20 cellular contexts compared by ENCODE assay signal in the genomic region with DNA sequence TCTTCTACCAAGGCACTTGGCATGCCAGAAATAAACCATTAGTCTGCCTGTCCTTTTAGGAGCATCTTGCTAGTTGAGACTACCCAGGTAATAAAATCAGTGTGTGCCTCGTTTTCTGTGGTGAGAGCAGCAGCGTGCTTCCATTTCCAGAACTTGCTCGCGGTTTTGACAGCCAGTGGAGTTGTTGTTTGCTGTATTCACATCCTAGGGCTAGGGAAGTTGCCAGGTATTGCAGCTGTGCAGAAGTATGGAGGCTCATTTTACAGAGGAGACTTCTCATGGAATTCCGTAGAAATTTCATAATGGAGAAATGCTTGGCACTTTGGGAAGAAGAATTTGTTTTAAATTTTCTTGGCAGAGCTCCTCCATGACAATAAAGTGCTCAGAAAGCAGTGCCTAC.
A peak's percentile ranks its signal among the peaks of the same experiment; 100 is the strongest.
DNase-seq lines count a peak whose midpoint lies in the region; ATAC-seq, FAIRE-seq and TF ChIP-seq lines count a peak whose summit lies in the region.
"Had no signal": no experiment of that assay in that cellular context is flagged by ENCODE, and none has a peak within 500 bp of the region (broad histone marks: within the 10 kb centered on the region; RNA-seq: fewer than 3 reads in every experiment).

No MANE protein-coding gene starts in this region.

- DNase-seq in SK-N-SH (no peak), fibroblast of gingiva (ENCODE audit: low read depth) (peak; percentile 66), neural progenitor cell (ENCODE audit: low spot score) (no peak), iPS-NIHi11 (ENCODE audit: low spot score) (no peak), RCC 7860 (ENCODE audit: low spot score) (no peak)
- no peak for DNase-seq in activated CD8-positive, alpha-beta memory T cell treated with anti-CD3 and anti-CD28 coated beads, Interleukin-2, amount 50 U/mL, for 4 hours
- DNase-seq in stimulated activated effector memory CD8-positive, alpha-beta T cell treated with anti-CD3 and anti-CD28 coated beads, Interleukin-12 subunit alpha, Interleukin-12 subunit beta, amount 100 ng/mL, for 72 hours (ENCODE audit: low spot score in 2 of 2), result no peak
- DNase-seq: 8988T, ACHN, Calu3, DMS79 treated with DMSO at 0.1 percent for 48 hours, H7, Kasumi-1, NCI-H2081, NCI-H524 treated with DMSO at 0.1 percent for 48 hours, NCI-H774 had no signal

- H4K20me1 ChIP-seq in SK-N-SH (ENCODE audit: insufficient read depth) (no peaks in the 10 kb centered on the region), neural progenitor cell (ENCODE audit: low read depth) (no peaks in the 10 kb centered on the region)

- no peaks in the 10 kb centered on the region for H3K9me2 ChIP-seq in SK-N-SH

- FAIRE-seq in RCC 7860 (lab: Jason Lieb, UNC), result no peak
- FAIRE-seq: GM12892 had no signal

- H3K36me3 Mint-ChIP-seq in neural progenitor cell, result no peaks in the 10 kb centered on the region
- H3K36me3 Mint-ChIP-seq in stimulated activated effector memory CD8-positive, alpha-beta T cell treated with anti-CD3 and anti-CD28 coated beads, Interleukin-12 subunit alpha, Interleukin-12 subunit beta, amount 100 ng/mL, for 72 hours, result no peaks in the 10 kb centered on the region

- ATAC-seq in SK-N-SH treated with all-trans-retinoic acid at 6 μM for 48 hours, result peak; percentile 40; the same call in 2 of the 3 replicates
- no peak for ATAC-seq in stimulated activated effector memory CD8-positive, alpha-beta T cell treated with anti-CD3 and anti-CD28 coated beads, Interleukin-12 subunit alpha, Interleukin-12 subunit beta, amount 100 ng/mL, for 72 hours
- ATAC-seq: Right ventricle myocardium inferior had no signal

- H3F3A ChIP-seq in SK-N-SH (replicated peaks; ENCODE audit: insufficient read depth) (peaks cover 5% of the 10 kb centered on the region), neural progenitor cell (ENCODE audit: low read depth) (no peaks in the 10 kb centered on the region)

- no peak overlapping the region for H3K27ac Mint-ChIP-seq in neural progenitor cell
- H3K27ac Mint-ChIP-seq in stimulated activated effector memory CD8-positive, alpha-beta T cell treated with anti-CD3 and anti-CD28 coated beads, Interleukin-12 subunit alpha, Interleukin-12 subunit beta, amount 100 ng/mL, for 72 hours, result no peak overlapping the region

- H3K4me2 ChIP-seq in SK-N-SH (no peak overlapping the region), neural progenitor cell (no peak overlapping the region)

- no peak for TF ChIP-seq RAD21 in SK-N-SH (IDR thresholded peaks at IDR 0.05; ENCODE audit: low read length)

- peaks cover 0 to 5% of the 10 kb centered on the region in 2 experiments; a peak in 1 of 4 replicates for H3K4me1 ChIP-seq in SK-N-SH (ENCODE audit: control insufficient read depth in 1 of 2, insufficient read depth in 2 of 2, low read depth in 1 of 2, low read length in 1 of 2)
- no peaks in the 10 kb centered on the region for H3K4me1 ChIP-seq in neural progenitor cell
- H3K4me1 ChIP-seq: SJSA1 had no signal

- TF ChIP-seq EP300 in SK-N-SH (IDR thresholded peaks at IDR 0.05; ENCODE audit: borderline replicate concordance in 1 of 2, low read depth in 1 of 2, low read length in 1 of 2), result no peak

- 61% methylated on average over 5 of the region's 5 CpGs for WGBS in SK-N-SH (ENCODE audit: low lambda C conversion rate)

- POLR2A ChIA-PET in SK-N-SH (lab: Yijun Ruan, JAX), result no interaction called here

- H3K27me3 Mint-ChIP-seq in neural progenitor cell (ENCODE audit: insufficient read depth, low read depth), result peaks cover 2% of the 10 kb centered on the region

- H3K79me2 ChIP-seq in SK-N-SH (ENCODE audit: insufficient read depth) (no peaks in the 10 kb centered on the region), neural progenitor cell (ENCODE audit: low read depth) (no peaks in the 10 kb centered on the region)

- no peak overlapping the region for H3K9ac ChIP-seq in SK-N-SH
- H3K9ac ChIP-seq in neural progenitor cell, result no peak overlapping the region

- H3K4me3 ChIP-seq in SK-N-SH (ENCODE audit: low read depth in 2 of 2, low read length in 1 of 2) (no peak overlapping the region), neural progenitor cell (no peak overlapping the region)
- H3K4me3 ChIP-seq: SJSA1 had no signal

- H3K4me1 Mint-ChIP-seq in neural progenitor cell, result no peaks in the 10 kb centered on the region
- no peaks in the 10 kb centered on the region for H3K4me1 Mint-ChIP-seq in stimulated activated effector memory CD8-positive, alpha-beta T cell treated with anti-CD3 and anti-CD28 coated beads, Interleukin-12 subunit alpha, Interleukin-12 subunit beta, amount 100 ng/mL, for 72 hours

- H3K27me3 ChIP-seq in SK-N-SH (ENCODE audit: insufficient read depth), result no peaks in the 10 kb centered on the region
- H3K27me3 ChIP-seq in neural progenitor cell, result no peaks in the 10 kb centered on the region
- H3K27me3 ChIP-seq: SJSA1 had no signal

- TF ChIP-seq CTCF in SK-N-SH (IDR thresholded peaks at IDR 0.05), result no peak
- no peak for TF ChIP-seq CTCF in neural progenitor cell (IDR thresholded peaks at IDR 0.05)

- H2AFZ ChIP-seq in SK-N-SH (ENCODE audit: low read depth), result no peak overlapping the region
- H2AFZ ChIP-seq in neural progenitor cell (replicated peaks), result peak overlapping the region; percentile 4

- H3K27ac ChIP-seq in SK-N-SH (ENCODE audit: low read depth in 2 of 2, low read length in 1 of 2) (no peak overlapping the region; a peak in 1 of 4 replicates), neural progenitor cell (no peak overlapping the region)
- H3K27ac ChIP-seq: SJSA1 had no signal

- H3K36me3 ChIP-seq in SK-N-SH (replicated peaks in 1 of 2; ENCODE audit: control insufficient read depth in 1 of 2, insufficient read depth in 2 of 2, low read length in 1 of 2) (no peaks in the 10 kb centered on the region), neural progenitor cell (no peaks in the 10 kb centered on the region)
- H3K36me3 ChIP-seq: SJSA1 had no signal

- H3K9me3 ChIP-seq in SK-N-SH (no peaks in the 10 kb centered on the region), neural progenitor cell (ENCODE audit: low read depth) (no peaks in the 10 kb centered on the region)

- CTCF ChIA-PET in SK-N-SH (lab: Yijun Ruan, JAX), result no interaction called here

- no peaks in the 10 kb centered on the region for H3K9me3 Mint-ChIP-seq in neural progenitor cell
- H3K9me3 Mint-ChIP-seq in stimulated activated effector memory CD8-positive, alpha-beta T cell treated with anti-CD3 and anti-CD28 coated beads, Interleukin-12 subunit alpha, Interleukin-12 subunit beta, amount 100 ng/mL, for 72 hours, result peaks cover 15% of the 10 kb centered on the region

- H3K4me3 Mint-ChIP-seq in neural progenitor cell, result no peak overlapping the region
- no peak overlapping the region for H3K4me3 Mint-ChIP-seq in stimulated activated effector memory CD8-positive, alpha-beta T cell treated with anti-CD3 and anti-CD28 coated beads, Interleukin-12 subunit alpha, Interleukin-12 subunit beta, amount 100 ng/mL, for 72 hours

TF ChIP-seq in SK-N-SH treated with all-trans-retinoic acid at 6 μM for 48 hours, 23 proteins besides CTCF, POLR2A, EP300 and RAD21 (continues in another document):
- TF ChIP-seq, protein P1, sequence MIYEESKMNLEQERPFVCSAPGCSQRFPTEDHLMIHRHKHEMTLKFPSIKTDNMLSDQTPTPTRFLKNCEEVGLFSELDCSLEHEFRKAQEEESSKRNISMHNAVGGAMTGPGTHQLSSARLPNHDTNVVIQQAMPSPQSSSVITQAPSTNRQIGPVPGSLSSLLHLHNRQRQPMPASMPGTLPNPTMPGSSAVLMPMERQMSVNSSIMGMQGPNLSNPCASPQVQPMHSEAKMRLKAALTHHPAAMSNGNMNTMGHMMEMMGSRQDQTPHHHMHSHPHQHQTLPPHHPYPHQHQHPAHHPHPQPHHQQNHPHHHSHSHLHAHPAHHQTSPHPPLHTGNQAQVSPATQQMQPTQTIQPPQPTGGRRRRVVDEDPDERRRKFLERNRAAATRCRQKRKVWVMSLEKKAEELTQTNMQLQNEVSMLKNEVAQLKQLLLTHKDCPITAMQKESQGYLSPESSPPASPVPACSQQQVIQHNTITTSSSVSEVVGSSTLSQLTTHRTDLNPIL (CRISPR knock-in tag; IDR thresholded peaks at IDR 0.05; ENCODE audit: low read depth), result no peak
- TF ChIP-seq PPARA (CRISPR knock-in tag; IDR thresholded peaks at IDR 0.05; ENCODE audit: borderline replicate concordance), result no peak

TF ChIP-seq in SK-N-SH, 30 proteins besides CTCF, POLR2A, EP300 and RAD21:
- no peak for TF ChIP-seq FOXJ3 (CRISPR knock-in tag; IDR thresholded peaks at IDR 0.05)
- no peak for TF ChIP-seq ELF1 (IDR thresholded peaks at IDR 0.05)
- TF ChIP-seq, protein P2, sequence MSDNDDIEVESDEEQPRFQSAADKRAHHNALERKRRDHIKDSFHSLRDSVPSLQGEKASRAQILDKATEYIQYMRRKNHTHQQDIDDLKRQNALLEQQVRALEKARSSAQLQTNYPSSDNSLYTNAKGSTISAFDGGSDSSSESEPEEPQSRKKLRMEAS (IDR thresholded peaks at IDR 0.05; ENCODE audit: low read depth), result no peak
- TF ChIP-seq, protein P3, sequence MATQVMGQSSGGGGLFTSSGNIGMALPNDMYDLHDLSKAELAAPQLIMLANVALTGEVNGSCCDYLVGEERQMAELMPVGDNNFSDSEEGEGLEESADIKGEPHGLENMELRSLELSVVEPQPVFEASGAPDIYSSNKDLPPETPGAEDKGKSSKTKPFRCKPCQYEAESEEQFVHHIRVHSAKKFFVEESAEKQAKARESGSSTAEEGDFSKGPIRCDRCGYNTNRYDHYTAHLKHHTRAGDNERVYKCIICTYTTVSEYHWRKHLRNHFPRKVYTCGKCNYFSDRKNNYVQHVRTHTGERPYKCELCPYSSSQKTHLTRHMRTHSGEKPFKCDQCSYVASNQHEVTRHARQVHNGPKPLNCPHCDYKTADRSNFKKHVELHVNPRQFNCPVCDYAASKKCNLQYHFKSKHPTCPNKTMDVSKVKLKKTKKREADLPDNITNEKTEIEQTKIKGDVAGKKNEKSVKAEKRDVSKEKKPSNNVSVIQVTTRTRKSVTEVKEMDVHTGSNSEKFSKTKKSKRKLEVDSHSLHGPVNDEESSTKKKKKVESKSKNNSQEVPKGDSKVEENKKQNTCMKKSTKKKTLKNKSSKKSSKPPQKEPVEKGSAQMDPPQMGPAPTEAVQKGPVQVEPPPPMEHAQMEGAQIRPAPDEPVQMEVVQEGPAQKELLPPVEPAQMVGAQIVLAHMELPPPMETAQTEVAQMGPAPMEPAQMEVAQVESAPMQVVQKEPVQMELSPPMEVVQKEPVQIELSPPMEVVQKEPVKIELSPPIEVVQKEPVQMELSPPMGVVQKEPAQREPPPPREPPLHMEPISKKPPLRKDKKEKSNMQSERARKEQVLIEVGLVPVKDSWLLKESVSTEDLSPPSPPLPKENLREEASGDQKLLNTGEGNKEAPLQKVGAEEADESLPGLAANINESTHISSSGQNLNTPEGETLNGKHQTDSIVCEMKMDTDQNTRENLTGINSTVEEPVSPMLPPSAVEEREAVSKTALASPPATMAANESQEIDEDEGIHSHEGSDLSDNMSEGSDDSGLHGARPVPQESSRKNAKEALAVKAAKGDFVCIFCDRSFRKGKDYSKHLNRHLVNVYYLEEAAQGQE (IDR thresholded peaks at IDR 0.05; ENCODE audit: low read depth, low read length), result no peak
- no peak for TF ChIP-seq MXI1 (IDR thresholded peaks at IDR 0.05; ENCODE audit: low read depth, low read length)
